In genomic region chr3:20930034-20930433, GRCh38 we compare ENCODE assay signal across 10 cellular contexts.
DNase-seq lines count a peak whose midpoint lies in the region; ATAC-seq and TF ChIP-seq lines count a peak whose summit lies in the region.
"Had no signal": no experiment of that assay in that cellular context is flagged by ENCODE, and none has a peak within 500 bp of the region (broad histone marks: within the 10 kb centered on the region; RNA-seq: fewer than 3 reads in every experiment).

No MANE protein-coding gene starts in this region.

- no peak for ATAC-seq in HG03460 (IDR thresholded peaks at IDR 0.05; ENCODE audit: unreplicated experiment)

- intact Hi-C loops in dorsolateral prefrontal cortex (cut with DNase I) = loop anchor here in 1 of 2 donors (10.0 kb wide), 1 partner anchor 415 kb away; no protein-coding TSS in a partner anchor

- DNase-seq in NOMO-1 treated with DMSO at 0.1 percent for 48 hours (lab: John Stamatoyannopoulos, UW; ENCODE audit: unreplicated experiment) (peak; percentile 23), NOMO-1 treated with dmso at 0.1 percent for 144 hours (lab: John Stamatoyannopoulos, UW; ENCODE audit: unreplicated experiment) (no peak), NCI-H2029 treated with DMSO at 0.1 percent for 48 hours (lab: John Stamatoyannopoulos, UW) (peak; percentile 25), dorsolateral prefrontal cortex (no peak), renal cortical epithelial cell (ENCODE audit: low read depth) (peak; percentile 23)
- DNase-seq in activated T-cell treated with anti-CD3 and anti-CD28 coated beads, Interleukin-2, amount 50 U/mL, for 48 hours = no peak
- DNase-seq in activated naive CD4-positive, alpha-beta T cell treated with anti-CD3 and anti-CD28 coated beads, Interleukin-2, amount 50 U/mL, for 16 hours = no peak
- DNase-seq: activated CD4-positive, alpha-beta T cell treated with anti-CD3 and anti-CD28 coated beads for 1 hour; CD4-positive, CD25-positive, alpha-beta regulatory T cell had no signal

- no peak overlapping the region for H3K27ac ChIP-seq in dorsolateral prefrontal cortex

- no peak overlapping the region for H3K4me3 ChIP-seq in dorsolateral prefrontal cortex

- H3K27me3 ChIP-seq in dorsolateral prefrontal cortex = no peaks in the 10 kb centered on the region

- peak in 35 of 56 donors; percentile 10 to 53 (median 27) for TF ChIP-seq CTCF in dorsolateral prefrontal cortex (IDR thresholded peaks at IDR 0.05 in 54 of 56, conservative IDR thresholded peaks at IDR 0.05 in 2 of 56; ENCODE audit: low read depth in 1 of 56, partially characterized antibody in 56 of 56)

Comparison
In these comparisons a context has a peak if more than half of its experiments do, and no peak if none do; other contexts are left out.
1. DNase-seq: peak in NOMO-1 treated with DMSO at 0.1 percent for 48 hours (single experiment), NCI-H2029 treated with DMSO at 0.1 percent for 48 hours (single experiment) and renal cortical epithelial cell (single experiment); none in NOMO-1 treated with dmso at 0.1 percent for 144 hours (single experiment), dorsolateral prefrontal cortex (0 of 10), activated T-cell treated with anti-CD3 and anti-CD28 coated beads, Interleukin-2, amount 50 U/mL, for 48 hours (0 of 2) and activated naive CD4-positive, alpha-beta T cell treated with anti-CD3 and anti-CD28 coated beads, Interleukin-2, amount 50 U/mL, for 16 hours (single experiment).